Comparison of ENCODE assay signal across 3 cellular contexts in the genomic region with DNA sequence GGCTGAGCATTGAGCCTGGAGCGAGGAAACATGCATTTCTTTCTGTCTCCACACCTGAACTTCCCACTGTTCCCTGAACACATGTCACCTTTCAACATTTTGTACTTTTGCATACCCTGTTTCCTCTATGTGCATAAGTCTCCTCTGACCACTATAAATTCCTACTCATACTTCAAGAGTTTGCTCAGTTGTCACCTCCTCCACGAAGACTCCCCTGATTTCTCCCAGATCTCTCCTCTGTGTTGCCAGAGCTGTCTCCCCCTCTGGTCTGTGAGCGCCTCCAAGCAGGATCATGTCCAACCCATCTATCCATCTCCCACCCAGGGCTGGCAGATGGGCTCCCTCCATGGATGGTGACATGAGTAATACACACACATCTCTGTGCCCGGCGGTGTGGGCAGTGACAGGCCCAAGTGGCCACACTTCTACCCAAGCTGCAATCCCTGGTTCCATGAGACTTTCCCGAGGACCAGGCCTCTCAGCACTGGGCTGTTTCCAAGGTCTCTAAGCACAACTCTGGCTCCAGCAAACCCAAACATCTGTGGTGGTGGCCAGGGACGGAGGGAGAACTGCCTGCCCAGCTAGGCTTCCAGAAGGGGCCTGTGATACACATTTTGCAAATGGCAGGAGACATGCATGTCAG.
TF ChIP-seq lines count a peak whose summit lies in the region.

No MANE protein-coding gene starts in this region.

TF ChIP-seq in A549, 52 proteins besides CTCF, POLR2A, EP300 and RAD21:
- no peak for TF ChIP-seq CHD4 (IDR thresholded peaks at IDR 0.05; ENCODE audit: borderline replicate concordance)
- TF ChIP-seq ZFP36 (IDR thresholded peaks at IDR 0.05; ENCODE audit: borderline replicate concordance, partially characterized antibody): peak; percentile 75

TF ChIP-seq in K562, 482 proteins besides CTCF, POLR2A, EP300 and RAD21:
- TF ChIP-seq SMARCA5 (IDR thresholded peaks at IDR 0.05) (no peak), ZFP36 (IDR thresholded peaks at IDR 0.05; ENCODE audit: low read depth, low read length, partially characterized antibody) (peak; percentile 94)

TF ChIP-seq in HepG2, 621 proteins besides CTCF, POLR2A, EP300 and RAD21:
- TF ChIP-seq HIVEP1 (CRISPR knock-in tag; IDR thresholded peaks at IDR 0.05): no peak
- no peak for TF ChIP-seq CHCHD3 (CRISPR knock-in tag; IDR thresholded peaks at IDR 0.05)
- TF ChIP-seq ZNF333 (CRISPR knock-in tag; IDR thresholded peaks at IDR 0.05; ENCODE audit: borderline replicate concordance): no peak
- no peak for TF ChIP-seq U2AF2 (IDR thresholded peaks at IDR 0.05; ENCODE audit: low read depth, low read length)
- TF ChIP-seq, protein P1, sequence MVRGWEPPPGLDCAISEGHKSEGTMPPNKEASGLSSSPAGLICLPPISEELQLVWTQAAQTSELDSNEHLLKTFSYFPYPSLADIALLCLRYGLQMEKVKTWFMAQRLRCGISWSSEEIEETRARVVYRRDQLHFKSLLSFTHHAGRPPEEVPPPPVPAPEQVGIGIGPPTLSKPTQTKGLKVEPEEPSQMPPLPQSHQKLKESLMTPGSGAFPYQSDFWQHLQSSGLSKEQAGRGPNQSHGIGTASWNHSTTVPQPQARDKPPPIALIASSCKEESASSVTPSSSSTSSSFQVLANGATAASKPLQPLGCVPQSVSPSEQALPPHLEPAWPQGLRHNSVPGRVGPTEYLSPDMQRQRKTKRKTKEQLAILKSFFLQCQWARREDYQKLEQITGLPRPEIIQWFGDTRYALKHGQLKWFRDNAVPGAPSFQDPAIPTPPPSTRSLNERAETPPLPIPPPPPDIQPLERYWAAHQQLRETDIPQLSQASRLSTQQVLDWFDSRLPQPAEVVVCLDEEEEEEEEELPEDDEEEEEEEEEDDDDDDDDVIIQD (CRISPR knock-in tag; IDR thresholded peaks at IDR 0.05; ENCODE audit: low read depth): no peak
- TF ChIP-seq ZNF136 (CRISPR knock-in tag; IDR thresholded peaks at IDR 0.05; ENCODE audit: low read depth): no peak
- TF ChIP-seq, protein P2, sequence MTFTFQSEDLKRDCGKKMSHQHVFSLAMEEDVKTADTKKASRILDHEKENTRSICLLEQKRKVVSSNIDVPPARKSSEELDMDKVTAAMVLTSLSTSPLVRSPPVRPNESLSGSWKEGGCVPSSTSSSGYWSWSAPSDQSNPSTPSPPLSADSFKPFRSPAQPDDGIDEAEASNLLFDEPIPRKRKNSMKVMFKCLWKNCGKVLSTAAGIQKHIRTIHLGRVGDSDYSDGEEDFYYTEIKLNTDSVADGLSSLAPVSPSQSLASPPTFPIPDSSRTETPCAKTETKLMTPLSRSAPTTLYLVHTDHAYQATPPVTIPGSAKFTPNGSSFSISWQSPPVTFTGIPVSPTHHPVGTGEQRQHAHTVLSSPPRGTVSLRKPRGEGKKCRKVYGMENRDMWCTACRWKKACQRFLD (CRISPR knock-in tag; IDR thresholded peaks at IDR 0.05; ENCODE audit: borderline replicate concordance): no peak
- TF ChIP-seq ZSCAN31 (CRISPR knock-in tag; IDR thresholded peaks at IDR 0.05; ENCODE audit: low read depth): no peak
- no peak for TF ChIP-seq ZFP37 (CRISPR knock-in tag; IDR thresholded peaks at IDR 0.05; ENCODE audit: borderline replicate concordance)
- no peak for TF ChIP-seq ZNF737 (CRISPR knock-in tag; IDR thresholded peaks at IDR 0.05; ENCODE audit: borderline replicate concordance)
- TF ChIP-seq, protein P3, sequence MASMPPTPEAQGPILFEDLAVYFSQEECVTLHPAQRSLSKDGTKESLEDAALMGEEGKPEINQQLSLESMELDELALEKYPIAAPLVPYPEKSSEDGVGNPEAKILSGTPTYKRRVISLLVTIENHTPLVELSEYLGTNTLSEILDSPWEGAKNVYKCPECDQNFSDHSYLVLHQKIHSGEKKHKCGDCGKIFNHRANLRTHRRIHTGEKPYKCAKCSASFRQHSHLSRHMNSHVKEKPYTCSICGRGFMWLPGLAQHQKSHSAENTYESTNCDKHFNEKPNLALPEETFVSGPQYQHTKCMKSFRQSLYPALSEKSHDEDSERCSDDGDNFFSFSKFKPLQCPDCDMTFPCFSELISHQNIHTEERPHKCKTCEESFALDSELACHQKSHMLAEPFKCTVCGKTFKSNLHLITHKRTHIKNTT (CRISPR knock-in tag; IDR thresholded peaks at IDR 0.05): no peak
- no peak for TF ChIP-seq PRMT3 (CRISPR knock-in tag; IDR thresholded peaks at IDR 0.05; ENCODE audit: borderline replicate concordance, low read depth)
- no peak for TF ChIP-seq ZNF235 (CRISPR knock-in tag; IDR thresholded peaks at IDR 0.05; ENCODE audit: borderline replicate concordance)
